In genomic region chr4:169106696-169107229, GRCh38 we compare ENCODE assay signal across 19 cellular contexts.
DNase-seq lines count a peak whose midpoint lies in the region; ATAC-seq, FAIRE-seq and TF ChIP-seq lines count a peak whose summit lies in the region.
"Had no signal": no experiment of that assay in that cellular context is flagged by ENCODE, and none has a peak within 500 bp of the region (broad histone marks: within the 10 kb centered on the region; RNA-seq: fewer than 3 reads in every experiment).

No MANE protein-coding gene starts in this region.

- no CpG with 5 or more reads among the region's 16 CpGs for WGBS in neuronal stem cell (ENCODE audit: extremely low coverage in 2 of 2, insufficient read length in 2 of 2, insufficient replicate concordance in 1 of 2), 2 donors

- no peak overlapping the region for H2BK5ac ChIP-seq in neuronal stem cell (ENCODE audit: low read length)

- H2BK12ac ChIP-seq in neuronal stem cell (ENCODE audit: low read length): no peak overlapping the region

- no peak overlapping the region for H4K8ac ChIP-seq in neuronal stem cell (ENCODE audit: low read depth, low read length)

- no peak overlapping the region for H3K4ac ChIP-seq in neuronal stem cell (ENCODE audit: low read length)

- no peak overlapping the region for H2AK5ac ChIP-seq in neuronal stem cell (ENCODE audit: low read depth, low read length)

- H3K18ac ChIP-seq in neuronal stem cell (ENCODE audit: low read length): no peak overlapping the region

- no peak for FAIRE-seq in RCC 7860 (lab: Jason Lieb, UNC)
- FAIRE-seq: G401.6, GM12891, H54 had no signal

- H3K36me3 ChIP-seq in BE2C (peaks cover 17% of the 10 kb centered on the region), neuronal stem cell (replicated peaks in 1 of 2; ENCODE audit: control insufficient read depth in 2 of 2, insufficient read depth in 2 of 2, low read length in 2 of 2) (peaks cover 10 to 83% of the 10 kb centered on the region in 2 donors)

- no peak overlapping the region for H2BK120ac ChIP-seq in neuronal stem cell (ENCODE audit: low read depth, low read length)

- H3K27ac ChIP-seq in VCaP (peak overlapping the region; percentile 96), epithelial cell of prostate (peak overlapping the region; percentile 36), neuronal stem cell (replicated peaks; ENCODE audit: low read length) (no peak overlapping the region)
- H3K27ac ChIP-seq: GM23248 had no signal

- peak overlapping the region; percentile 61 for H3K9ac ChIP-seq in neuronal stem cell (ENCODE audit: low read depth, low read length, poor library complexity)
- H3K9ac ChIP-seq: BLaER1 treated with 17β-estradiol and CSF1 and Interleukin-3, amounts not matched to agents 10 nM and 100 nM; GM23248 had no signal

- H3K4me1 Mint-ChIP-seq in activated T-cell treated with anti-CD3 and anti-CD28 coated beads, Interleukin-2, amount 50 U/mL, for 24 hours (ENCODE audit: low read depth): no peaks in the 10 kb centered on the region
- H3K4me1 Mint-ChIP-seq: CD4-positive, CD25-positive, alpha-beta regulatory T cell had no signal

- H3K14ac ChIP-seq in neuronal stem cell (ENCODE audit: low read length): no peak overlapping the region

- H3K4me2 ChIP-seq in neuronal stem cell (ENCODE audit: insufficient read depth, low read length, poor library complexity, severe bottlenecking): no peak overlapping the region

- H3K9me3 Mint-ChIP-seq in activated T-cell treated with anti-CD3 and anti-CD28 coated beads, Interleukin-2, amount 50 U/mL, for 24 hours: no peaks in the 10 kb centered on the region
- H3K9me3 Mint-ChIP-seq: CD4-positive, CD25-positive, alpha-beta regulatory T cell had no signal

- no peaks in the 10 kb centered on the region for H3K79me1 ChIP-seq in neuronal stem cell (ENCODE audit: low read depth, low read length)

- H3K36me3 Mint-ChIP-seq in activated T-cell treated with anti-CD3 and anti-CD28 coated beads, Interleukin-2, amount 50 U/mL, for 24 hours (ENCODE audit: low read depth): no peaks in the 10 kb centered on the region
- H3K36me3 Mint-ChIP-seq: CD4-positive, CD25-positive, alpha-beta regulatory T cell had no signal

- DNase-seq in BE2C: peak; percentile 10
- DNase-seq in epithelial cell of prostate (ENCODE audit: low read depth, low spot score): no peak
- no peak for DNase-seq in neuronal stem cell (ENCODE audit: low spot score)
- DNase-seq in activated T-cell treated with anti-CD3 and anti-CD28 coated beads, Interleukin-2, amount 50 U/mL, for 24 hours: no peak
- DNase-seq in RCC 7860 (ENCODE audit: low spot score): no peak
- DNase-seq in SIG-M5 treated with dmso at 0.1 percent for 504 hours (lab: John Stamatoyannopoulos, UW; ENCODE audit: unreplicated experiment): no peak
- DNase-seq: 8988T; AML-193; CD4-positive, CD25-positive, alpha-beta regulatory T cell; DMS153; DMS79 treated with DMSO at 0.1 percent for 48 hours; EL; GM23248 had no signal

- TF ChIP-seq CTCF in BE2C (IDR thresholded peaks at IDR 0.05; ENCODE audit: low read depth, low read length) (no peak), VCaP (conservative IDR thresholded peaks at IDR 0.05) (no peak)

- no peak for ATAC-seq in HG03139 (IDR thresholded peaks at IDR 0.05; ENCODE audit: unreplicated experiment)

- H3K4me3 ChIP-seq in BE2C (ENCODE audit: low read depth, low read length) (no peak overlapping the region), neuronal stem cell (ENCODE audit: low read length in 2 of 2) (peak overlapping the region in 1 of 2 donors; percentile 33)
- H3K4me3 ChIP-seq: BLaER1 treated with 17β-estradiol and CSF1 and Interleukin-3, amounts not matched to agents 10 nM and 100 nM; GM23248 had no signal

- H3K9me3 ChIP-seq in BE2C: no peaks in the 10 kb centered on the region
- H3K9me3 ChIP-seq in neuronal stem cell (replicated peaks in 1 of 2; ENCODE audit: control insufficient read depth in 2 of 2, insufficient read depth in 1 of 2, low read depth in 1 of 2, low read length in 2 of 2): no peaks in the 10 kb centered on the region
- H3K9me3 ChIP-seq: BLaER1 treated with 17β-estradiol and CSF1 and Interleukin-3, amounts not matched to agents 10 nM and 100 nM had no signal

- H4K91ac ChIP-seq in neuronal stem cell (ENCODE audit: low read depth, low read length, poor library complexity): peak overlapping the region; percentile 38

- no peak overlapping the region for H3K4me3 Mint-ChIP-seq in activated T-cell treated with anti-CD3 and anti-CD28 coated beads, Interleukin-2, amount 50 U/mL, for 24 hours
- H3K4me3 Mint-ChIP-seq: CD4-positive, CD25-positive, alpha-beta regulatory T cell had no signal

- H3K4me1 ChIP-seq in BE2C (peaks cover 10% of the 10 kb centered on the region), neuronal stem cell (ENCODE audit: control insufficient read depth in 2 of 2, insufficient read depth in 1 of 2, low read depth in 1 of 2, low read length in 2 of 2) (peaks cover 6% of the 10 kb centered on the region in 2 donors)

- no peak overlapping the region for H3K27ac Mint-ChIP-seq in activated T-cell treated with anti-CD3 and anti-CD28 coated beads, Interleukin-2, amount 50 U/mL, for 24 hours
- H3K27ac Mint-ChIP-seq: CD4-positive, CD25-positive, alpha-beta regulatory T cell had no signal

- H2AFZ ChIP-seq in neuronal stem cell (ENCODE audit: low read length): no peak overlapping the region
- H2AFZ ChIP-seq: GM23248 had no signal

- H3K27me3 Mint-ChIP-seq in activated T-cell treated with anti-CD3 and anti-CD28 coated beads, Interleukin-2, amount 50 U/mL, for 24 hours: peaks cover 5% of the 10 kb centered on the region

- H3K23ac ChIP-seq in neuronal stem cell (ENCODE audit: low read depth, low read length, poor library complexity): peak overlapping the region; percentile 3

- no peak overlapping the region for H2BK15ac ChIP-seq in neuronal stem cell (ENCODE audit: low read length)

- H3K27me3 ChIP-seq in BE2C: no peaks in the 10 kb centered on the region
- no peaks in the 10 kb centered on the region for H3K27me3 ChIP-seq in neuronal stem cell (ENCODE audit: control insufficient read depth in 3 of 3, insufficient read depth in 3 of 3, low read depth in 1 of 3, low read length in 3 of 3)
- H3K27me3 ChIP-seq: BLaER1 treated with 17β-estradiol and CSF1 and Interleukin-3, amounts not matched to agents 10 nM and 100 nM had no signal
